ENCODE assay signal across 15 cellular contexts in genomic region chr3:38475716-38476115, GRCh38. TPM values are rescaled to one million over a fixed set of nuclear protein-coding genes. Genes with fewer than 3 reads are reported as not detected.
A peak's percentile ranks its signal among the peaks of the same experiment; 100 is the strongest.
DNase-seq lines count a peak whose midpoint lies in the region; ATAC-seq and TF ChIP-seq lines count a peak whose summit lies in the region.
"Had no signal": no experiment of that assay in that cellular context is flagged by ENCODE, and none has a peak within 500 bp of the region (broad histone marks: within the 10 kb centered on the region; RNA-seq: fewer than 3 reads in every experiment).

No MANE protein-coding gene starts in this region.

- H3K4me1 Mint-ChIP-seq in CD4-positive, CD25-positive, alpha-beta regulatory T cell = peaks cover 2 to 27% (median 6%) of the 10 kb centered on the region in 4 donors
- peaks cover 13 to 38% (median 23%) of the 10 kb centered on the region in 4 donors for H3K4me1 Mint-ChIP-seq in CD4-positive, alpha-beta memory T cell
- H3K4me1 Mint-ChIP-seq in effector memory CD8-positive, alpha-beta T cell (ENCODE audit: low read depth in 2 of 2) = peaks cover 0 to 22% of the 10 kb centered on the region in 2 donors
- peaks cover 22% of the 10 kb centered on the region for H3K4me1 Mint-ChIP-seq in neural crest cell

- no peak overlapping the region for H3K4me2 ChIP-seq in SK-N-SH

- H3K9me3 ChIP-seq in CD4-positive, CD25-positive, alpha-beta regulatory T cell (ENCODE audit: control insufficient read depth in 2 of 2, low read length in 2 of 2) = no peaks in the 10 kb centered on the region
- no peaks in the 10 kb centered on the region for H3K9me3 ChIP-seq in CD4-positive, alpha-beta memory T cell (ENCODE audit: control insufficient read depth in 1 of 2, low read length in 2 of 2)
- no peaks in the 10 kb centered on the region for H3K9me3 ChIP-seq in mucosa of descending colon
- H3K9me3 ChIP-seq in SK-N-SH = peaks cover 2% of the 10 kb centered on the region; the same call in 1 of the 2 replicates
- H3K9me3 ChIP-seq: BE2C, HAP-1 had no signal

- H3K36me3 Mint-ChIP-seq in CD4-positive, CD25-positive, alpha-beta regulatory T cell = peaks cover 11% of the 10 kb centered on the region
- H3K36me3 Mint-ChIP-seq in CD4-positive, alpha-beta memory T cell = peaks cover 10 to 11% of the 10 kb centered on the region in 2 donors
- no peaks in the 10 kb centered on the region for H3K36me3 Mint-ChIP-seq in effector memory CD8-positive, alpha-beta T cell (ENCODE audit: insufficient read depth)
- peaks cover 16% of the 10 kb centered on the region for H3K36me3 Mint-ChIP-seq in neural crest cell (ENCODE audit: low read depth)

- peak overlapping the region in 2 of 3 donors; percentile 38 to 46 for H3K27ac Mint-ChIP-seq in CD4-positive, CD25-positive, alpha-beta regulatory T cell
- peak overlapping the region in 5 of 7 donors; percentile 23 to 81 (median 77) for H3K27ac Mint-ChIP-seq in CD4-positive, alpha-beta memory T cell
- H3K27ac Mint-ChIP-seq in effector memory CD8-positive, alpha-beta T cell = peak overlapping the region; percentile 29 to 53
- H3K27ac Mint-ChIP-seq in neural crest cell (ENCODE audit: unreplicated experiment) = peak overlapping the region; percentile 57

- 0 out of 2 replicates have a peak, but pooled peaks cover 6% of the 10 kb centered on the region for H4K20me1 ChIP-seq in SK-N-SH (ENCODE audit: insufficient read depth)

- H3K9me3 Mint-ChIP-seq in CD4-positive, CD25-positive, alpha-beta regulatory T cell = peaks cover 0 to under 1% (median 0%) of the 10 kb centered on the region in 7 donors
- peaks cover 0 to under 1% (median 0%) of the 10 kb centered on the region in 8 donors for H3K9me3 Mint-ChIP-seq in CD4-positive, alpha-beta memory T cell
- no peaks in the 10 kb centered on the region for H3K9me3 Mint-ChIP-seq in effector memory CD8-positive, alpha-beta T cell
- H3K9me3 Mint-ChIP-seq in neural crest cell = peaks cover 7% of the 10 kb centered on the region

- no peak overlapping the region for H3K4me3 ChIP-seq in CD4-positive, CD25-positive, alpha-beta regulatory T cell (ENCODE audit: low read depth, low read length)
- H3K4me3 ChIP-seq in CD4-positive, alpha-beta memory T cell (ENCODE audit: low read length in 2 of 2) = no peak overlapping the region
- H3K4me3 ChIP-seq in mucosa of descending colon = no peak overlapping the region
- H3K4me3 ChIP-seq in SK-N-SH (ENCODE audit: low read depth in 2 of 2, low read length in 1 of 2) = no peak overlapping the region
- H3K4me3 ChIP-seq: GM12878, HAP-1 had no signal

- H3K36me3 ChIP-seq in CD4-positive, CD25-positive, alpha-beta regulatory T cell (ENCODE audit: control insufficient read depth, insufficient read depth, low read length) = peaks cover 8% of the 10 kb centered on the region
- H3K36me3 ChIP-seq in CD4-positive, alpha-beta memory T cell (ENCODE audit: insufficient read depth, low read length) = peaks cover 7% of the 10 kb centered on the region
- H3K36me3 ChIP-seq in mucosa of descending colon (ENCODE audit: low read depth) (no peaks in the 10 kb centered on the region), SK-N-SH (replicated peaks in 1 of 2; ENCODE audit: control insufficient read depth in 1 of 2, insufficient read depth in 2 of 2, low read length in 1 of 2) (peaks cover 0 to 13% of the 10 kb centered on the region in 2 experiments)

- CTCF ChIA-PET in CD4-positive, alpha-beta memory T cell (lab: Charles Lee; ENCODE audit: partially characterized antibody) = interaction anchor here (0.8 to 1.0 kb wide), 2 partner anchors 129 to 130 kb away, joined by 3 to 4 read pairs; partner anchors contain the start of gene XYLB
- CTCF ChIA-PET in SK-N-SH (lab: Yijun Ruan, JAX) = interaction anchor here (2.1 kb wide), 1 partner anchor 129 kb away, joined by 7 read pairs; the partner anchor contains the start of gene XYLB

- TF ChIP-seq CTCF in neural crest cell (conservative IDR thresholded peaks at IDR 0.05) = no peak
- no peak for TF ChIP-seq CTCF in mucosa of descending colon (IDR thresholded peaks at IDR 0.05)
- TF ChIP-seq CTCF in SK-N-SH (IDR thresholded peaks at IDR 0.05) = no peak

- H3K27ac ChIP-seq in CD4-positive, CD25-positive, alpha-beta regulatory T cell (ENCODE audit: insufficient read depth, low read length, poor library complexity, severe bottlenecking) = no peak overlapping the region
- H3K27ac ChIP-seq in CD4-positive, alpha-beta memory T cell (ENCODE audit: low read depth, low read length) = no peak overlapping the region
- H3K27ac ChIP-seq in SK-N-SH (ENCODE audit: low read depth in 2 of 2, low read length in 1 of 2) = no peak overlapping the region
- H3K27ac ChIP-seq: C4-2B had no signal

- no peak overlapping the region for H2AFZ ChIP-seq in SK-N-SH (ENCODE audit: low read depth)

- ATAC-seq in CD4-positive, CD25-positive, alpha-beta regulatory T cell (ENCODE audit: low read depth in 2 of 2) = no peak
- ATAC-seq in effector memory CD8-positive, alpha-beta T cell (replicated peaks) = no peak
- no peak for ATAC-seq in mucosa of descending colon
- ATAC-seq: GM12878 had no signal

- 92% methylated on average over 4 of the region's 6 CpGs for WGBS in SK-N-SH (ENCODE audit: low lambda C conversion rate)

- no peaks in the 10 kb centered on the region for H3K27me3 ChIP-seq in CD4-positive, CD25-positive, alpha-beta regulatory T cell (ENCODE audit: control insufficient read depth, insufficient read depth, low read length)
- H3K27me3 ChIP-seq in CD4-positive, alpha-beta memory T cell (ENCODE audit: insufficient read depth, low read length) = no peaks in the 10 kb centered on the region
- no peaks in the 10 kb centered on the region for H3K27me3 ChIP-seq in SK-N-SH (ENCODE audit: insufficient read depth)
- H3K27me3 ChIP-seq: BE2C had no signal

- intact Hi-C loops in CD4-positive, alpha-beta memory T cell (cut with micrococcal nuclease) = loop anchor here (5.0 kb wide), 1 partner anchor 343 kb away; no protein-coding TSS in a partner anchor
- intact Hi-C loops in mucosa of descending colon (cut with DNase I, micrococcal nuclease) = loop anchor here in 1 of 2 donors (5.0 kb wide), 1 partner anchor 128 kb away; the partner anchor contains the start of gene XYLB

- no peak for TF ChIP-seq EP300 in SK-N-SH (IDR thresholded peaks at IDR 0.05; ENCODE audit: borderline replicate concordance in 1 of 2, low read depth in 1 of 2, low read length in 1 of 2)

- no peak for TF ChIP-seq RAD21 in SK-N-SH (IDR thresholded peaks at IDR 0.05; ENCODE audit: low read length)

- H3K4me1 ChIP-seq in CD4-positive, CD25-positive, alpha-beta regulatory T cell (ENCODE audit: control insufficient read depth, insufficient read depth, low read length, poor library complexity, severe bottlenecking) = no peaks in the 10 kb centered on the region
- peaks cover 17% of the 10 kb centered on the region for H3K4me1 ChIP-seq in CD4-positive, alpha-beta memory T cell (ENCODE audit: insufficient read depth, low read length)
- H3K4me1 ChIP-seq in mucosa of descending colon (ENCODE audit: low read depth) (peaks cover 17% of the 10 kb centered on the region), SK-N-SH (ENCODE audit: control insufficient read depth in 1 of 2, insufficient read depth in 2 of 2, low read depth in 1 of 2, low read length in 1 of 2) (peaks cover 0 to 26% of the 10 kb centered on the region in 2 experiments; a peak in 1 of 4 replicates)
- H3K4me1 ChIP-seq: BE2C, HAP-1 had no signal

- no peak for DNase-seq in CD4-positive, CD25-positive, alpha-beta regulatory T cell
- no peak for DNase-seq in CD4-positive, alpha-beta memory T cell
- no peak for DNase-seq in effector memory CD8-positive, alpha-beta T cell
- DNase-seq in neural crest cell (ENCODE audit: low read depth, low spot score) = no peak
- no peak for DNase-seq in D341Med (ENCODE audit: low spot score)
- DNase-seq in mucosa of descending colon = no peak
- no peak for DNase-seq in SK-N-SH
- DNase-seq: BE2C, Calu3, DMS79, GOT3, IMR-90 had no signal

- no peak overlapping the region for H3K4me3 Mint-ChIP-seq in CD4-positive, CD25-positive, alpha-beta regulatory T cell
- no peak overlapping the region for H3K4me3 Mint-ChIP-seq in CD4-positive, alpha-beta memory T cell
- no peak overlapping the region for H3K4me3 Mint-ChIP-seq in effector memory CD8-positive, alpha-beta T cell
- H3K4me3 Mint-ChIP-seq in neural crest cell = no peak overlapping the region

- POLR2A ChIA-PET in CD4-positive, alpha-beta memory T cell (lab: Charles Lee; ENCODE audit: partially characterized antibody) = no interaction called here
- POLR2A ChIA-PET in SK-N-SH (lab: Yijun Ruan, JAX) = no interaction called here

- H3K27me3 Mint-ChIP-seq in CD4-positive, CD25-positive, alpha-beta regulatory T cell = no peaks in the 10 kb centered on the region
- H3K27me3 Mint-ChIP-seq in CD4-positive, alpha-beta memory T cell = no peaks in the 10 kb centered on the region
- no peaks in the 10 kb centered on the region for H3K27me3 Mint-ChIP-seq in effector memory CD8-positive, alpha-beta T cell
- no peaks in the 10 kb centered on the region for H3K27me3 Mint-ChIP-seq in neural crest cell (ENCODE audit: low read depth)

- 0 out of 2 replicates have a peak, but pooled peaks cover 10% of the 10 kb centered on the region for H3K79me2 ChIP-seq in SK-N-SH (ENCODE audit: insufficient read depth)

- H3F3A ChIP-seq in SK-N-SH (replicated peaks; ENCODE audit: insufficient read depth) = no peaks in the 10 kb centered on the region

- H3K9ac ChIP-seq in SK-N-SH = no peak overlapping the region

- no peaks in the 10 kb centered on the region for H3K9me2 ChIP-seq in SK-N-SH

TF ChIP-seq in SK-N-SH, 30 proteins besides CTCF, POLR2A, EP300 and RAD21 (continues in another document):
- TF ChIP-seq NRF1 (IDR thresholded peaks at IDR 0.05; ENCODE audit: low read depth, low read length) = no peak
- no peak for TF ChIP-seq SIN3A (IDR thresholded peaks at IDR 0.05; ENCODE audit: borderline replicate concordance, low read depth, low read length)

RNA-seq across cellular contexts. Expression of gene EXOG, which starts 20.4 kb away (rescaled TPM):
- 26.0 TPM for total RNA-seq in CD4-positive, CD25-positive, alpha-beta regulatory T cell
- 1 to 10 TPM; 5.9 to 9.6 (median 8.3) TPM for polyA plus RNA-seq in CD4-positive, CD25-positive, alpha-beta regulatory T cell
- 10 to 100 TPM; 29.3 to 33.3 TPM for total RNA-seq in CD4-positive, alpha-beta memory T cell
- 10 to 100 TPM in 1 of 2 donors, 1 to 10 TPM in 1; 2.6 to 13.6 TPM for polyA plus RNA-seq in CD4-positive, alpha-beta memory T cell
- total RNA-seq in neural crest cell = 26.2 and 26.5 TPM in 2 replicates
- total RNA-seq in mucosa of descending colon = 10 to 100 TPM in 1 of 3 donors, 1 to 10 TPM in 2; 7.1 to 13.0 (median 8.7) TPM
- 6.2 and 8.8 TPM in 2 replicates for polyA plus RNA-seq in SK-N-SH (2012; rRNA removed)
- 4.9 and 5.0 TPM in 2 replicates for polyA plus RNA-seq in SK-N-SH (2012; cell fraction: cytosol; rRNA removed)
- 19.3 and 31.0 TPM in 2 replicates for polyA plus RNA-seq in SK-N-SH (2012; cell fraction: nucleus; rRNA removed)

RNA-seq across cellular contexts. Expression of gene ACVR2B, which starts 22.0 kb away (rescaled TPM):
- 12.7 TPM for total RNA-seq in CD4-positive, CD25-positive, alpha-beta regulatory T cell
- 1 to 10 TPM in 2 of 4 donors, under 1 TPM in 2; 0.14 to 2.4 (median 1.0) TPM for polyA plus RNA-seq in CD4-positive, CD25-positive, alpha-beta regulatory T cell
- 10 to 100 TPM; 12.3 to 13.2 TPM for total RNA-seq in CD4-positive, alpha-beta memory T cell
- polyA plus RNA-seq in CD4-positive, alpha-beta memory T cell = 1 to 10 TPM in 1 of 2 donors, under 1 TPM in 1; 0.44 to 2.0 TPM
- total RNA-seq in neural crest cell (77.1 and 79.1 TPM in 2 replicates), mucosa of descending colon (1 to 10 TPM; 4.3 to 9.6 (median 7.8) TPM)
- 1.4 TPM in 2 replicates for polyA plus RNA-seq in SK-N-SH (2012; rRNA removed)
- polyA plus RNA-seq in SK-N-SH (2012; cell fraction: cytosol; rRNA removed) = 0.72 and 1.0 TPM in 2 replicates
- polyA plus RNA-seq in SK-N-SH (2012; cell fraction: nucleus; rRNA removed) = 2.0 and 2.1 TPM in 2 replicates
